In the genomic region with DNA sequence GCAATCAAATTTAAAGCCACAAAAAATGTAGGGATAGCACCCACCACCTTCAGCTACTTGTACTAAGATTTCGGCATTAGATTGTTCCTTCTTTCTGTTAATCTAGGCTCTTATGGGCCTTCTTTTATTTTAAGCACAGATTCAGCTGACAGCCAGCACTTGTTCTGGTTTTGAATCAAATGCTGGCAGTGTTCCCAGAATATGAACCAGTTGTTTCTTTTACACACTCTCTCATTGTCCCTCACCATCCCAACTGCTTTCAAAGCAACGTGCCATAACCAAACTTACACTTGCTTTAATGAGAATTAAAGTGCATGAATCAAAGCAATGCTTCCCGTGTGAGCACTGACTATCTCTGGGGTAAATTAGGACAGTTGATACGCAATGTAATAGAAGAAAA, we compare ENCODE assay signal across 11 cellular contexts.
A peak's percentile ranks its signal among the peaks of the same experiment; 100 is the strongest.
DNase-seq lines count a peak whose midpoint lies in the region; ATAC-seq and TF ChIP-seq lines count a peak whose summit lies in the region.
"Had no signal": no experiment of that assay in that cellular context is flagged by ENCODE, and none has a peak within 500 bp of the region (broad histone marks: within the 10 kb centered on the region; RNA-seq: fewer than 3 reads in every experiment).

No MANE protein-coding gene starts in this region.

- H3K27me3 ChIP-seq in PC-3 (ENCODE audit: low read length) (no peaks in the 10 kb centered on the region), skeletal muscle tissue (ENCODE audit: control insufficient read depth in 3 of 3, insufficient read depth in 3 of 3, low read length in 3 of 3) (no peaks in the 10 kb centered on the region)
- H3K27me3 ChIP-seq: ascending aorta, transverse colon had no signal

- H3K9me3 ChIP-seq in PC-3 (ENCODE audit: low read length) (no peaks in the 10 kb centered on the region), skeletal muscle tissue (ENCODE audit: control insufficient read depth in 3 of 3, low read length in 3 of 3) (no peaks in the 10 kb centered on the region)
- H3K9me3 ChIP-seq: ascending aorta, transverse colon had no signal

- H3K4me3 Mint-ChIP-seq in HFFc6 = peak overlapping the region; percentile 11; the same call in 1 of the 2 replicates
- H3K4me3 Mint-ChIP-seq: immature natural killer cell had no signal

- H3K9ac ChIP-seq in PC-3 (ENCODE audit: low read length) = no peak overlapping the region
- no peak overlapping the region for H3K9ac ChIP-seq in skeletal muscle tissue (ENCODE audit: low read depth in 1 of 3, low read length in 3 of 3)

- DNase-seq in HFFc6 (peak; percentile 78), PC-3 (peak; percentile 12), foreskin melanocyte (peak; percentile 89), AML-193 (lab: John Stamatoyannopoulos, UW) (no peak)
- DNase-seq: immature natural killer cell, transverse colon had no signal

- H3K4me1 ChIP-seq in PC-3 (ENCODE audit: insufficient read depth, low read length) (no peaks in the 10 kb centered on the region), skeletal muscle tissue (ENCODE audit: control insufficient read depth in 3 of 3, insufficient read depth in 3 of 3, low read length in 3 of 3) (peaks cover 6 to 10% (median 6%) of the 10 kb centered on the region in 3 donors)
- H3K4me1 ChIP-seq: ascending aorta had no signal

- no peaks in the 10 kb centered on the region for H3K79me2 ChIP-seq in PC-3 (ENCODE audit: low read length)

- no peak overlapping the region for H3K27ac ChIP-seq in PC-3 (ENCODE audit: low read length)
- peak overlapping the region; percentile 16 for H3K27ac ChIP-seq in skeletal muscle tissue (ENCODE audit: low read depth, low read length)
- H3K27ac ChIP-seq: ascending aorta, transverse colon had no signal

- BruUV-seq in PC-3 (replicated peaks; lab: Mats Ljungman, UMichigan) = no TSS peak

- H3K36me3 ChIP-seq in PC-3 (ENCODE audit: low read depth, low read length) (no peaks in the 10 kb centered on the region), skeletal muscle tissue (ENCODE audit: control insufficient read depth in 3 of 3, insufficient read depth in 3 of 3, low read length in 3 of 3) (no peaks in the 10 kb centered on the region)
- H3K36me3 ChIP-seq: ascending aorta, transverse colon had no signal

- no peaks in the 10 kb centered on the region for H3K9me3 Mint-ChIP-seq in HFFc6

- no peak overlapping the region for H3K4me2 ChIP-seq in PC-3 (ENCODE audit: low read length)

- ATAC-seq in PC-3 (0 out of 2 replicates have a peak, but pooled peaks have one; percentile 31), GM19035 (IDR thresholded peaks at IDR 0.05; ENCODE audit: unreplicated experiment) (no peak), HG02588 (IDR thresholded peaks at IDR 0.05; ENCODE audit: unreplicated experiment) (no peak), GM21447 (IDR thresholded peaks at IDR 0.05; ENCODE audit: unreplicated experiment) (no peak)

- peaks cover 19% of the 10 kb centered on the region for H3K4me1 Mint-ChIP-seq in HFFc6 (ENCODE audit: low read depth)
- H3K4me1 Mint-ChIP-seq: immature natural killer cell had no signal

- no peaks in the 10 kb centered on the region for H3K36me3 Mint-ChIP-seq in HFFc6 (ENCODE audit: low read depth)
- H3K36me3 Mint-ChIP-seq: immature natural killer cell had no signal

- H4K20me1 ChIP-seq in PC-3 (ENCODE audit: low read length) = no peaks in the 10 kb centered on the region

- CTCF ChIA-PET in PC-3 (lab: Charles Lee) = no interaction called here

- H3K4me3 ChIP-seq in PC-3 (ENCODE audit: low read length) (no peak overlapping the region), skeletal muscle tissue (ENCODE audit: low read length in 3 of 3) (no peak overlapping the region)
- H3K4me3 ChIP-seq: ascending aorta, transverse colon had no signal

- H2AFZ ChIP-seq in PC-3 (ENCODE audit: low read length) = no peak overlapping the region

- POLR2A ChIA-PET in PC-3 (lab: Charles Lee; ENCODE audit: unreplicated experiment) = no interaction called here

- intact Hi-C loops in PC-3 (cut with micrococcal nuclease) = no loop called here

- TF ChIP-seq CTCF in HFFc6 (IDR thresholded peaks at IDR 0.05) (no peak), PC-3 (conservative IDR thresholded peaks at IDR 0.05; ENCODE audit: low read depth, low read length) (no peak)

- H3F3A ChIP-seq in PC-3 (ENCODE audit: low read length, unreplicated experiment) = no peaks in the 10 kb centered on the region

- H3K9me2 ChIP-seq in PC-3 (replicated peaks; ENCODE audit: low read length) = no peaks in the 10 kb centered on the region

- H3K27me3 Mint-ChIP-seq in HFFc6 (ENCODE audit: insufficient read depth) = no peaks in the 10 kb centered on the region

- peak overlapping the region; percentile 25; the same call in 1 of the 2 replicates for H3K27ac Mint-ChIP-seq in HFFc6
- H3K27ac Mint-ChIP-seq: immature natural killer cell had no signal

Comparison
In these comparisons a context has a peak if more than half of its experiments do, and no peak if none do; other contexts are left out.
1. DNase-seq: peak in HFFc6 (single experiment), PC-3 (single experiment) and foreskin melanocyte (single experiment); none in AML-193 (0 of 2).